23 cellular contexts compared by ENCODE assay signal in the genomic region with DNA sequence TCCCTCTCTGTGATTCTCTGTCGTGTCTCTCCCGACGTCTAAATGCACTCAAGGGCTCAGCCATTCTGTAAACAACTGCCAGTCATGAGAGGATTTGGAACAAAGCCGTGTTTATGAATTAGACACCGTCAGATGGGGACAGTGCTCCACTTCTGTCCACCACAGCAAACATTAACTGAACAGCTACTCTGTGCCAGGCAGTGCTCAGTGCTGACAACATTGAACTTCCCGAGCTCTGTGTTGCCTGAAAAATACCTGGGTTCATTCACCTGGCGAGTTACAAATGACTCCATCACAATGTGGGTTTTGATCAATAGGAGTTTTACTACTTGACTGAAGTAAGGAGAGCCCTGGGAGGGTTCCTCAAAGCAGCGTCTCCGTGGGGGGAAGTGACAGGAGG.
"Had no signal": no experiment of that assay in that cellular context is flagged by ENCODE, and none has a peak within 500 bp of the region (broad histone marks: within the 10 kb centered on the region; RNA-seq: fewer than 3 reads in every experiment).

No MANE protein-coding gene starts in this region.

- H3K9me3 ChIP-seq: lower lobe of right lung, mucosa of descending colon had no signal

- H3K27ac ChIP-seq: coronary artery, dorsolateral prefrontal cortex, esophagus muscularis mucosa, foreskin keratinocyte, gastroesophageal sphincter, heart left ventricle, hepatocyte, left ventricle myocardium inferior, lower lobe of right lung had no signal

- H3K4me1 ChIP-seq: esophagus muscularis mucosa, foreskin keratinocyte, gastroesophageal sphincter, heart left ventricle, left ventricle myocardium inferior, lower lobe of right lung had no signal

- FAIRE-seq: colon, endothelial cell of umbilical vein, frontal cortex, islet of Langerhans, keratinocyte had no signal

- DNase-seq: dermis blood vessel endothelial cell; dorsolateral prefrontal cortex; effector CD4-positive, alpha-beta T cell; effector memory CD4-positive, alpha-beta T cell; foreskin keratinocyte; heart left ventricle; hypothalamus; immature natural killer cell; left cardiac atrium; left ventricle myocardium inferior; lower lobe of right lung; mesenchymal stem cell; mucosa of descending colon; naive B cell had no signal

- H3K36me3 ChIP-seq: esophagus muscularis mucosa, gastroesophageal sphincter, heart left ventricle, left ventricle myocardium inferior, lower lobe of right lung had no signal

- H3K4me3 ChIP-seq: coronary artery, dorsolateral prefrontal cortex, esophagus muscularis mucosa, gastroesophageal sphincter, heart left ventricle, hepatocyte, left ventricle myocardium inferior, lower lobe of right lung, mucosa of descending colon had no signal

- H3K27me3 ChIP-seq: dorsolateral prefrontal cortex, esophagus muscularis mucosa, foreskin keratinocyte, hepatocyte had no signal

- ATAC-seq: foreskin keratinocyte, gastroesophageal sphincter, heart left ventricle, left cardiac atrium, lower lobe of right lung, mucosa of descending colon had no signal
